In the genomic region with DNA sequence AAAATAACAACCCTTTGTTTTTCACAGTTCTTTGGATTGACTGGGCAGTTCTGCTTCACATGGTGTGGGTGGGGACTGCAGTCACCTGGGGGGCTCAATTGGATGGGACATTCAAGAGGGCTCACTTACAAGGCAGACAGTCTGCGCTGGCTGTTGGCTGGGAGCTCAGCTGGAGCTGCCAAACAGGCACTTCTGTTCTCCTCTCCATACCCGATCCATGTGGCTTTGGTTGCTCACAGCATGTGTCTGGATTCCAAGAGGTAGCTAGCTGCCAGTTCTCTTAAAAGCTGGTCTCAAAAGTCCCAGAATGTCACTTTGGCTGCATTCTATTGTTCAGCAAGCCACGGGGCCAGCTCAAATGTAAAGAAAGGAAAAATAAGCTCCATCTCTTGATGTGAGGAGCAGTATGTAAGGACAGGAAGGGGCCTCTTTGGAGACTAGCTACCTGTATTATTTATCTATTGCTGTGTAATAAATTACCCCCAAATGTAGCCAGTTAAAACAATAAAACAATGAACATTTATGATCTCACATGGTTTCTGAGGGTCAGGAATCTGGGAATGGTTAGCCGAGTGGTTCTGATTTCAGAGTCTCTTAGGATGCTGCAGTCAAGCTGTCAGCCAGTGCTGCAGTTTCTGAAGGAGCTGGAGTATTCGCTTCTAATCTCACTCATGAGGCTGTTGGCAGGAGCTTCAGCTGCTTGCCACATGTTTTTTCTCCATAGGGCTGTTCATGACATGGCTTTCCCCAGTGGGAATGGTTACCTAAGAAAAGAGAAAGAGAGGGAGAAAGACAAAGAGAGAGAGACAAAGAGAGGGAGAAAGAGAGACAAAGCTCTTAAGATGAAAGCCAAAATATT, we compare ENCODE assay signal across 13 cellular contexts.
A peak's percentile ranks its signal among the peaks of the same experiment; 100 is the strongest.
DNase-seq lines count a peak whose midpoint lies in the region; ATAC-seq and TF ChIP-seq lines count a peak whose summit lies in the region.
"Had no signal": no experiment of that assay in that cellular context is flagged by ENCODE, and none has a peak within 500 bp of the region (broad histone marks: within the 10 kb centered on the region; RNA-seq: fewer than 3 reads in every experiment).

No MANE protein-coding gene starts in this region.

- no peak overlapping the region for H3K4me3 ChIP-seq in GM23338
- no peak overlapping the region for H3K4me3 ChIP-seq in fibroblast of the aortic adventitia (ENCODE audit: low read depth, low read length)
- no peak overlapping the region for H3K4me3 ChIP-seq in osteoblast (ENCODE audit: insufficient read depth, low read length)

- TF ChIP-seq CTCF in GM23338 (conservative IDR thresholded peaks at IDR 0.05; ENCODE audit: low read depth in 2 of 2) (no peak), fibroblast of the aortic adventitia (IDR thresholded peaks at IDR 0.05; ENCODE audit: insufficient read depth, low read length) (no peak), osteoblast (IDR thresholded peaks at IDR 0.05; ENCODE audit: extremely low read depth, low read depth, low read length) (no peak)

- no peaks in the 10 kb centered on the region for H3K9me3 ChIP-seq in osteoblast (ENCODE audit: low read depth, low read length)

- peaks cover 25% of the 10 kb centered on the region for H3K4me1 ChIP-seq in GM23338 (ENCODE audit: insufficient read depth)
- no peaks in the 10 kb centered on the region for H3K4me1 ChIP-seq in osteoblast (ENCODE audit: insufficient read depth, low read length)

- H3K36me3 ChIP-seq in GM23338 (ENCODE audit: insufficient read depth) (no peaks in the 10 kb centered on the region), osteoblast (ENCODE audit: insufficient read depth, low read length) (no peaks in the 10 kb centered on the region)

- 0 out of 2 replicates have a peak overlapping the region, but pooled peaks have one; percentile 14 for H3K27ac Mint-ChIP-seq in GM23338
- H3K27ac Mint-ChIP-seq: activated CD4-positive, alpha-beta memory T cell treated with anti-CD3 and anti-CD28 coated beads for 36 hours; CD8-positive, alpha-beta T cell had no signal

- peaks cover 6% of the 10 kb centered on the region; the same call in 1 of the 2 replicates for H3K9me2 ChIP-seq in GM23338 (ENCODE audit: insufficient read depth)

- ATAC-seq in GM23338 = peak; percentile 91
- ATAC-seq in HG02970 (IDR thresholded peaks at IDR 0.05; ENCODE audit: low FRiP score, unreplicated experiment) = no peak
- ATAC-seq in GM18511 (IDR thresholded peaks at IDR 0.05; ENCODE audit: unreplicated experiment) = no peak
- ATAC-seq: activated naive CD4-positive, alpha-beta T cell treated with anti-CD3 and anti-CD28 coated beads, Interleukin-2, amount 50 U/mL, for 72 hours; CD8-positive, alpha-beta T cell had no signal

- H3K27ac ChIP-seq in GM23338 (ENCODE audit: low read depth) = no peak overlapping the region
- no peak overlapping the region for H3K27ac ChIP-seq in osteoblast (ENCODE audit: low read depth, low read length)

- no peaks in the 10 kb centered on the region for H3K36me3 Mint-ChIP-seq in GM23338 (ENCODE audit: low read depth)
- H3K36me3 Mint-ChIP-seq: activated CD4-positive, alpha-beta memory T cell treated with anti-CD3 and anti-CD28 coated beads for 36 hours; activated naive CD4-positive, alpha-beta T cell treated with anti-CD3 and anti-CD28 coated beads, Interleukin-2, amount 50 U/mL, for 72 hours; CD8-positive, alpha-beta T cell had no signal

- H3K27me3 Mint-ChIP-seq in GM23338 (ENCODE audit: insufficient read depth, low read depth, poor library complexity) = peaks cover 9% of the 10 kb centered on the region

- peaks cover 26% of the 10 kb centered on the region for H3K4me1 Mint-ChIP-seq in GM23338

- H2AFZ ChIP-seq in GM23338 (peak overlapping the region; percentile 80), osteoblast (ENCODE audit: low read length) (peak overlapping the region; percentile 49)

- no peak overlapping the region for H3K4me3 Mint-ChIP-seq in GM23338
- H3K4me3 Mint-ChIP-seq: activated CD4-positive, alpha-beta memory T cell treated with anti-CD3 and anti-CD28 coated beads for 36 hours; CD8-positive, alpha-beta T cell; neural crest cell had no signal

- H3K27me3 ChIP-seq in GM23338 (ENCODE audit: insufficient read depth) (no peaks in the 10 kb centered on the region), osteoblast (ENCODE audit: insufficient read depth, low read length) (peaks cover 3% of the 10 kb centered on the region)

- DNase-seq in GM23338 (ENCODE audit: low spot score) (peak; percentile 41), NCI-H345 (lab: John Stamatoyannopoulos, UW) (peak; percentile 79), fibroblast of the aortic adventitia (ENCODE audit: low read depth) (peak; percentile 43), osteoblast (ENCODE audit: insufficient read length, low spot score, missing footprints) (peak; percentile 22), NCI-H1048 (lab: John Stamatoyannopoulos, UW) (no peak)
- DNase-seq in activated CD4-positive, alpha-beta T cell treated with anti-CD3 and anti-CD28 coated beads for 4 hours = no peak
- DNase-seq: activated CD4-positive, alpha-beta memory T cell treated with anti-CD3 and anti-CD28 coated beads for 36 hours; CD8-positive, alpha-beta T cell; NCI-H510A had no signal

- no peaks in the 10 kb centered on the region for H4K20me1 ChIP-seq in GM23338 (replicated peaks; ENCODE audit: insufficient read depth)
- H4K20me1 ChIP-seq in osteoblast (ENCODE audit: insufficient read depth, low read length) = no peaks in the 10 kb centered on the region

- no peaks in the 10 kb centered on the region for H3K79me2 ChIP-seq in GM23338 (replicated peaks; ENCODE audit: insufficient read depth)
- no peaks in the 10 kb centered on the region for H3K79me2 ChIP-seq in osteoblast (ENCODE audit: insufficient read depth, low read length)

- no peaks in the 10 kb centered on the region for H3F3A ChIP-seq in GM23338 (replicated peaks; ENCODE audit: low read depth)

- H3K4me2 ChIP-seq in GM23338 (no peak overlapping the region), osteoblast (ENCODE audit: insufficient read depth, low read length) (no peak overlapping the region)

- no peaks in the 10 kb centered on the region for H3K9me3 Mint-ChIP-seq in GM23338
- H3K9me3 Mint-ChIP-seq: activated CD4-positive, alpha-beta memory T cell treated with anti-CD3 and anti-CD28 coated beads for 36 hours; activated naive CD4-positive, alpha-beta T cell treated with anti-CD3 and anti-CD28 coated beads, Interleukin-2, amount 50 U/mL, for 72 hours; CD8-positive, alpha-beta T cell; neural crest cell had no signal

TF ChIP-seq in GM23338, 12 proteins besides CTCF, POLR2A, EP300 and RAD21 (continues in another document):
- TF ChIP-seq, protein P1, sequence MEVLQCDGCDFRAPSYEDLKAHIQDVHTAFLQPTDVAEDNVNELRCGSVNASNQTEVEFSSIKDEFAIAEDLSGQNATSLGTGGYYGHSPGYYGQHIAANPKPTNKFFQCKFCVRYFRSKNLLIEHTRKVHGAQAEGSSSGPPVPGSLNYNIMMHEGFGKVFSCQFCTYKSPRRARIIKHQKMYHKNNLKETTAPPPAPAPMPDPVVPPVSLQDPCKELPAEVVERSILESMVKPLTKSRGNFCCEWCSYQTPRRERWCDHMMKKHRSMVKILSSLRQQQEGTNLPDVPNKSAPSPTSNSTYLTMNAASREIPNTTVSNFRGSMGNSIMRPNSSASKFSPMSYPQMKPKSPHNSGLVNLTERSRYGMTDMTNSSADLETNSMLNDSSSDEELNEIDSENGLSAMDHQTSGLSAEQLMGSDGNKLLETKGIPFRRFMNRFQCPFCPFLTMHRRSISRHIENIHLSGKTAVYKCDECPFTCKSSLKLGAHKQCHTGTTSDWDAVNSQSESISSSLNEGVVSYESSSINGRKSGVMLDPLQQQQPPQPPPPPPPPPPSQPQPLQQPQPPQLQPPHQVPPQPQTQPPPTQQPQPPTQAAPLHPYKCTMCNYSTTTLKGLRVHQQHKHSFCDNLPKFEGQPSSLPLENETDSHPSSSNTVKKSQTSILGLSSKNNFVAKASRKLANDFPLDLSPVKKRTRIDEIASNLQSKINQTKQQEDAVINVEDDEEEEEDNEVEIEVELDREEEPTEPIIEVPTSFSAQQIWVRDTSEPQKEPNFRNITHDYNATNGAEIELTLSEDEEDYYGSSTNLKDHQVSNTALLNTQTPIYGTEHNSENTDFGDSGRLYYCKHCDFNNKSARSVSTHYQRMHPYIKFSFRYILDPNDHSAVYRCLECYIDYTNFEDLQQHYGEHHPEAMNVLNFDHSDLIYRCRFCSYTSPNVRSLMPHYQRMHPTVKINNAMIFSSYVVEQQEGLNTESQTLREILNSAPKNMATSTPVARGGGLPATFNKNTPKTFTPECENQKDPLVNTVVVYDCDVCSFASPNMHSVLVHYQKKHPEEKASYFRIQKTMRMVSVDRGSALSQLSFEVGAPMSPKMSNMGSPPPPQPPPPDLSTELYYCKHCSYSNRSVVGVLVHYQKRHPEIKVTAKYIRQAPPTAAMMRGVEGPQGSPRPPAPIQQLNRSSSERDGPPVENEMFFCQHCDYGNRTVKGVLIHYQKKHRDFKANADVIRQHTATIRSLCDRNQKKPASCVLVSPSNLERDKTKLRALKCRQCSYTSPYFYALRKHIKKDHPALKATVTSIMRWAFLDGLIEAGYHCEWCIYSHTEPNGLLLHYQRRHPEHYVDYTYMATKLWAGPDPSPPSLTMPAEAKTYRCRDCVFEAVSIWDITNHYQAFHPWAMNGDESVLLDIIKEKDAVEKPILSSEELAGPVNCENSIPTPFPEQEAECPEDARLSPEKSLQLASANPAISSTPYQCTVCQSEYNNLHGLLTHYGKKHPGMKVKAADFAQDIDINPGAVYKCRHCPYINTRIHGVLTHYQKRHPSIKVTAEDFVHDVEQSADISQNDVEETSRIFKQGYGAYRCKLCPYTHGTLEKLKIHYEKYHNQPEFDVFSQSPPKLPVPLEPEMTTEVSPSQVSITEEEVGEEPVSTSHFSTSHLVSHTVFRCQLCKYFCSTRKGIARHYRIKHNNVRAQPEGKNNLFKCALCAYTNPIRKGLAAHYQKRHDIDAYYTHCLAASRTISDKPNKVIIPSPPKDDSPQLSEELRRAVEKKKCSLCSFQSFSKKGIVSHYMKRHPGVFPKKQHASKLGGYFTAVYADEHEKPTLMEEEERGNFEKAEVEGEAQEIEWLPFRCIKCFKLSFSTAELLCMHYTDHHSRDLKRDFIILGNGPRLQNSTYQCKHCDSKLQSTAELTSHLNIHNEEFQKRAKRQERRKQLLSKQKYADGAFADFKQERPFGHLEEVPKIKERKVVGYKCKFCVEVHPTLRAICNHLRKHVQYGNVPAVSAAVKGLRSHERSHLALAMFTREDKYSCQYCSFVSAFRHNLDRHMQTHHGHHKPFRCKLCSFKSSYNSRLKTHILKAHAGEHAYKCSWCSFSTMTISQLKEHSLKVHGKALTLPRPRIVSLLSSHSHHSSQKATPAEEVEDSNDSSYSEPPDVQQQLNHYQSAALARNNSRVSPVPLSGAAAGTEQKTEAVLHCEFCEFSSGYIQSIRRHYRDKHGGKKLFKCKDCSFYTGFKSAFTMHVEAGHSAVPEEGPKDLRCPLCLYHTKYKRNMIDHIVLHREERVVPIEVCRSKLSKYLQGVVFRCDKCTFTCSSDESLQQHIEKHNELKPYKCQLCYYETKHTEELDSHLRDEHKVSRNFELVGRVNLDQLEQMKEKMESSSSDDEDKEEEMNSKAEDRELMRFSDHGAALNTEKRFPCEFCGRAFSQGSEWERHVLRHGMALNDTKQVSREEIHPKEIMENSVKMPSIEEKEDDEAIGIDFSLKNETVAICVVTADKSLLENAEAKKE (CRISPR knock-in tag; IDR thresholded peaks at IDR 0.05) = 0 out of 2 replicates have a peak, but pooled peaks have one; percentile 24

Comparison
In these comparisons a context has a peak if more than half of its experiments do, and no peak if none do; other contexts are left out.
1. DNase-seq: peak in GM23338 (single experiment), NCI-H345 (single experiment), fibroblast of the aortic adventitia (single experiment) and osteoblast (single experiment); none in activated CD4-positive, alpha-beta T cell treated with anti-CD3 and anti-CD28 coated beads for 4 hours (0 of 2) and NCI-H1048 (single experiment).